2 cellular contexts compared by ENCODE assay signal in genomic region chr7:105030447-105030846, GRCh38.
TF ChIP-seq lines count a peak whose summit lies in the region.

No MANE protein-coding gene starts in this region.

TF ChIP-seq in K562, 482 proteins besides CTCF, POLR2A, EP300 and RAD21:
- TF ChIP-seq TSC22D4 (tag; IDR thresholded peaks at IDR 0.05) (no peak), CLOCK (CRISPR knock-in tag; IDR thresholded peaks at IDR 0.05; ENCODE audit: borderline replicate concordance) (0 out of 2 replicates have a peak, but pooled peaks have one; percentile 24)

TF ChIP-seq in WTC11, 78 proteins besides CTCF, POLR2A, EP300 and RAD21:
- no peak for TF ChIP-seq SMAD3 (CRISPR knock-in tag; IDR thresholded peaks at IDR 0.05; ENCODE audit: borderline replicate concordance)
- no peak for TF ChIP-seq NR1H2 (CRISPR knock-in tag; IDR thresholded peaks at IDR 0.05)
- no peak for TF ChIP-seq ERG (CRISPR knock-in tag; IDR thresholded peaks at IDR 0.05)
- no peak for TF ChIP-seq ZBTB43 (CRISPR knock-in tag; IDR thresholded peaks at IDR 0.05)
- no peak for TF ChIP-seq E2F1 (CRISPR knock-in tag; IDR thresholded peaks at IDR 0.05)
- TF ChIP-seq ZNF232 (CRISPR knock-in tag; IDR thresholded peaks at IDR 0.05) = no peak
- no peak for TF ChIP-seq MLX (CRISPR knock-in tag; IDR thresholded peaks at IDR 0.05)
- no peak for TF ChIP-seq ZNF281 (CRISPR knock-in tag; IDR thresholded peaks at IDR 0.05)
- TF ChIP-seq FOXK1 (CRISPR knock-in tag; IDR thresholded peaks at IDR 0.05) = no peak
- TF ChIP-seq MXD4 (CRISPR knock-in tag; IDR thresholded peaks at IDR 0.05; ENCODE audit: borderline replicate concordance) = no peak
- no peak for TF ChIP-seq HMGA2 (CRISPR knock-in tag; IDR thresholded peaks at IDR 0.05)
- TF ChIP-seq KAT7 (CRISPR knock-in tag; IDR thresholded peaks at IDR 0.05; ENCODE audit: borderline replicate concordance) = no peak
